Comparison of ENCODE assay signal across 29 cellular contexts in the genomic region with DNA sequence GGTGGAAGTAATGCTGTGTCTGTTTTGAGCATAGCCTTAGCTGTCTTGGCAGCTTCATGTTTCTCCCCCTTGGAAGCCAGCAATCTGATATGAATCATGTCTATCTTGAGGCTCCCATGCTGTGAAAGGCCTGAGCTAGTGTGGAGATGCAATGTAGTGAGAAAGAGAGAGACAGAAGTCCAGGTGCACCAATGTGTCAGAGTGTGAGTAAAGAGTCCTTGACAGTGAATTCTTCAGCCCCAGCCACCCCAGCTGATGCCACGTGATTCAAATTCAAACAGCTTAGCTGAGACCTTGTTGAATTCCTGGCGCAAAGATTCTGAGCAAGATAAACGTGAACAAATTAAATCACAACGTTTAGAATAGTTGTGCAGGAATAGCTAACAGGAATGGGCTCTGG.
A peak's percentile ranks its signal among the peaks of the same experiment; 100 is the strongest.
DNase-seq lines count a peak whose midpoint lies in the region; ATAC-seq, FAIRE-seq and TF ChIP-seq lines count a peak whose summit lies in the region.
"Had no signal": no experiment of that assay in that cellular context is flagged by ENCODE, and none has a peak within 500 bp of the region (broad histone marks: within the 10 kb centered on the region; RNA-seq: fewer than 3 reads in every experiment).

No MANE protein-coding gene starts in this region.

- DNase-seq in NCI-H510A treated with DMSO at 0.1 percent for 48 hours (lab: John Stamatoyannopoulos, UW) (peak; percentile 56), choroid plexus epithelial cell (ENCODE audit: low read depth) (peak; percentile 5), non-pigmented ciliary epithelial cell (ENCODE audit: low read depth) (peak; percentile 44), SKM-1 treated with dmso at 0.1 percent for 144 hours (lab: John Stamatoyannopoulos, UW; ENCODE audit: unreplicated experiment) (no peak), heart left ventricle (no peak), D721Med (ENCODE audit: insufficient read length, low spot score) (no peak)
- DNase-seq in activated CD4-positive, alpha-beta memory T cell treated with anti-CD3 and anti-CD28 coated beads for 36 hours: no peak
- DNase-seq: activated CD8-positive, alpha-beta memory T cell treated with anti-CD3 and anti-CD28 coated beads for 24 hours; activated gamma-delta T cell; activated T-cell treated with anti-CD3 and anti-CD28 coated beads, Interleukin-2, amount 50 U/mL, for 1 hour; BE2C; brain microvascular endothelial cell; Calu3; effector memory CD4-positive, alpha-beta T cell; esophagus squamous epithelium; H9; hippocampal formation; immature natural killer cell; NCI-H1436 treated with DMSO at 0.1 percent for 48 hours; Right ventricle myocardium superior; spleen; stimulated activated CD4-positive, alpha-beta T cell treated with anti-CD3 and anti-CD28 coated beads, Interleukin-2, amount 100 ng/mL, for 48 hours; T-helper 1 cell; uterus had no signal

- no peaks in the 10 kb centered on the region for H3K36me3 Mint-ChIP-seq in activated CD4-positive, alpha-beta memory T cell treated with anti-CD3 and anti-CD28 coated beads for 36 hours
- H3K36me3 Mint-ChIP-seq: stimulated activated effector memory CD8-positive, alpha-beta T cell treated with anti-CD3 and anti-CD28 coated beads, Interleukin-12 subunit alpha, Interleukin-12 subunit beta, amount 100 ng/mL, for 72 hours had no signal

- H3K9me3 Mint-ChIP-seq in activated CD4-positive, alpha-beta memory T cell treated with anti-CD3 and anti-CD28 coated beads for 36 hours: no peaks in the 10 kb centered on the region

- H3K27ac ChIP-seq in BLaER1: no peak overlapping the region
- H3K27ac ChIP-seq in heart left ventricle: no peak overlapping the region
- H3K27ac ChIP-seq: brain microvascular endothelial cell, esophagus squamous epithelium, neutrophil, spleen, uterus had no signal

- intact Hi-C loops in activated CD4-positive, alpha-beta memory T cell treated with anti-CD3 and anti-CD28 coated beads for 36 hours (cut with micrococcal nuclease): no loop called here
- intact Hi-C loops in heart left ventricle (cut with DNase I): loop anchor here in 2 of 10 donors (10.0 kb wide), 1 partner anchor 57 kb away; no protein-coding TSS in a partner anchor

- no peak overlapping the region for H3K9ac ChIP-seq in BLaER1

- H3K9me3 ChIP-seq in BLaER1 (0 out of 2 replicates have a peak, but pooled peaks cover 4% of the 10 kb centered on the region), heart left ventricle (no peaks in the 10 kb centered on the region)
- H3K9me3 ChIP-seq: BE2C, esophagus squamous epithelium, neutrophil, spleen, uterus had no signal

- no peak for TF ChIP-seq POLR2A in heart left ventricle (IDR thresholded peaks at IDR 0.05)

- H3K27me3 ChIP-seq in BLaER1: no peaks in the 10 kb centered on the region
- H3K27me3 ChIP-seq in heart left ventricle: no peaks in the 10 kb centered on the region
- H3K27me3 ChIP-seq: BE2C, brain microvascular endothelial cell, esophagus squamous epithelium, neutrophil, spleen, uterus had no signal

- no peaks in the 10 kb centered on the region for H3K27me3 Mint-ChIP-seq in activated CD4-positive, alpha-beta memory T cell treated with anti-CD3 and anti-CD28 coated beads for 36 hours

- TF ChIP-seq CTCF in choroid plexus epithelial cell (conservative IDR thresholded peaks at IDR 0.05; ENCODE audit: low read depth, low read length): no peak
- no peak for TF ChIP-seq CTCF in heart left ventricle (IDR thresholded peaks at IDR 0.05)
- no peak for TF ChIP-seq CTCF in D721Med (IDR thresholded peaks at IDR 0.05; ENCODE audit: insufficient read depth, missing control alignments)

- H3K4me1 ChIP-seq in BLaER1 (peaks cover 42% of the 10 kb centered on the region), heart left ventricle (no peaks in the 10 kb centered on the region)
- H3K4me1 ChIP-seq: BE2C, esophagus squamous epithelium, spleen, uterus had no signal

- CTCF ChIA-PET in activated CD4-positive, alpha-beta memory T cell treated with anti-CD3 and anti-CD28 coated beads for 36 hours (lab: Charles Lee): no interaction called here

- H3K4me3 ChIP-seq in BLaER1: no peak overlapping the region
- H3K4me3 ChIP-seq in choroid plexus epithelial cell (ENCODE audit: low read depth, low read length): no peak overlapping the region
- no peak overlapping the region for H3K4me3 ChIP-seq in heart left ventricle
- H3K4me3 ChIP-seq: esophagus squamous epithelium, spleen, uterus had no signal

- H3K4me3 Mint-ChIP-seq in activated CD4-positive, alpha-beta memory T cell treated with anti-CD3 and anti-CD28 coated beads for 36 hours: no peak overlapping the region
- H3K4me3 Mint-ChIP-seq: H9; immature natural killer cell; stimulated activated effector memory CD8-positive, alpha-beta T cell treated with anti-CD3 and anti-CD28 coated beads, Interleukin-12 subunit alpha, Interleukin-12 subunit beta, amount 100 ng/mL, for 72 hours had no signal

- FAIRE-seq in D721Med (lab: Jason Lieb, UNC): no peak
- FAIRE-seq: colon, frontal cortex had no signal

- WGBS in heart left ventricle, 4 donors: 48 to 65% (median 55%) methylated on average over 4 of the region's 4 CpGs

- H3K36me3 ChIP-seq in BLaER1 (no peaks in the 10 kb centered on the region), heart left ventricle (no peaks in the 10 kb centered on the region)
- H3K36me3 ChIP-seq: BE2C, brain microvascular endothelial cell, esophagus squamous epithelium, neutrophil, spleen, uterus had no signal

- no peaks in the 10 kb centered on the region for H4K20me1 ChIP-seq in BLaER1

- 0 out of 2 replicates have a peak overlapping the region, but pooled peaks have one; percentile 3 for H3K4me2 ChIP-seq in BLaER1

- H3K4me1 Mint-ChIP-seq in activated CD4-positive, alpha-beta memory T cell treated with anti-CD3 and anti-CD28 coated beads for 36 hours (ENCODE audit: low read depth): no peaks in the 10 kb centered on the region
- H3K4me1 Mint-ChIP-seq: H9; immature natural killer cell; stimulated activated effector memory CD8-positive, alpha-beta T cell treated with anti-CD3 and anti-CD28 coated beads, Interleukin-12 subunit alpha, Interleukin-12 subunit beta, amount 100 ng/mL, for 72 hours had no signal

- H3K27ac Mint-ChIP-seq in activated CD4-positive, alpha-beta memory T cell treated with anti-CD3 and anti-CD28 coated beads for 36 hours: no peak overlapping the region
- H3K27ac Mint-ChIP-seq: H9; immature natural killer cell; stimulated activated effector memory CD8-positive, alpha-beta T cell treated with anti-CD3 and anti-CD28 coated beads, Interleukin-12 subunit alpha, Interleukin-12 subunit beta, amount 100 ng/mL, for 72 hours had no signal

- POLR2A ChIA-PET in activated CD4-positive, alpha-beta memory T cell treated with anti-CD3 and anti-CD28 coated beads for 36 hours (lab: Charles Lee): no interaction called here

- ATAC-seq in heart left ventricle: no peak
- ATAC-seq: stimulated activated effector memory CD8-positive, alpha-beta T cell treated with anti-CD3 and anti-CD28 coated beads, Interleukin-12 subunit alpha, Interleukin-12 subunit beta, amount 100 ng/mL, for 72 hours had no signal

Comparison
In these comparisons a context has a peak if more than half of its experiments do, and no peak if none do; other contexts are left out.
1. DNase-seq: peak in NCI-H510A treated with DMSO at 0.1 percent for 48 hours (single experiment), choroid plexus epithelial cell (single experiment) and non-pigmented ciliary epithelial cell (single experiment); none in activated CD4-positive, alpha-beta memory T cell treated with anti-CD3 and anti-CD28 coated beads for 36 hours (single experiment), SKM-1 treated with dmso at 0.1 percent for 144 hours (single experiment), heart left ventricle (0 of 5) and D721Med (single experiment).